Comparison of ENCODE assay signal across 1 cellular context in genomic region chr16:48318630-48319029, GRCh38.
TF ChIP-seq lines count a peak whose summit lies in the region.

No MANE protein-coding gene starts in this region.

TF ChIP-seq in H1, 55 proteins besides CTCF, POLR2A, EP300 and RAD21 (continued from another document):
- TF ChIP-seq CHD7 (IDR thresholded peaks at IDR 0.05; ENCODE audit: insufficient replicate concordance, low read length): no peak
- TF ChIP-seq ZNF274 (IDR thresholded peaks at IDR 0.05; ENCODE audit: borderline replicate concordance, extremely low read depth, low read length): no peak
- TF ChIP-seq ATF3 (IDR thresholded peaks at IDR 0.05; ENCODE audit: insufficient read depth, low read depth, low read length): no peak
- TF ChIP-seq BRCA1 (IDR thresholded peaks at IDR 0.05; ENCODE audit: low read depth, low read length): no peak
- TF ChIP-seq FOSL1 (IDR thresholded peaks at IDR 0.05; ENCODE audit: insufficient read depth, low read depth, low read length): no peak
- no peak for TF ChIP-seq CHD1 (IDR thresholded peaks at IDR 0.05; ENCODE audit: low read depth, low read length)
- no peak for TF ChIP-seq SRF (IDR thresholded peaks at IDR 0.05; ENCODE audit: low read depth, low read length)
- TF ChIP-seq, protein P1, sequence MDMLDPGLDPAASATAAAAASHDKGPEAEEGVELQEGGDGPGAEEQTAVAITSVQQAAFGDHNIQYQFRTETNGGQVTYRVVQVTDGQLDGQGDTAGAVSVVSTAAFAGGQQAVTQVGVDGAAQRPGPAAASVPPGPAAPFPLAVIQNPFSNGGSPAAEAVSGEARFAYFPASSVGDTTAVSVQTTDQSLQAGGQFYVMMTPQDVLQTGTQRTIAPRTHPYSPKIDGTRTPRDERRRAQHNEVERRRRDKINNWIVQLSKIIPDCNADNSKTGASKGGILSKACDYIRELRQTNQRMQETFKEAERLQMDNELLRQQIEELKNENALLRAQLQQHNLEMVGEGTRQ (IDR thresholded peaks at IDR 0.05; ENCODE audit: low read length): no peak
- no peak for TF ChIP-seq CREB1 (IDR thresholded peaks at IDR 0.05)
- TF ChIP-seq SP2 (IDR thresholded peaks at IDR 0.05; ENCODE audit: low read length): no peak
- TF ChIP-seq SIRT6 (IDR thresholded peaks at IDR 0.05; ENCODE audit: low read length): no peak
- no peak for TF ChIP-seq GABPA (IDR thresholded peaks at IDR 0.05; ENCODE audit: borderline replicate concordance, insufficient read depth, low read length)
- no peak for TF ChIP-seq SUZ12 (IDR thresholded peaks at IDR 0.05; ENCODE audit: low read length)
